12 cellular contexts compared by ENCODE assay signal in the genomic region with DNA sequence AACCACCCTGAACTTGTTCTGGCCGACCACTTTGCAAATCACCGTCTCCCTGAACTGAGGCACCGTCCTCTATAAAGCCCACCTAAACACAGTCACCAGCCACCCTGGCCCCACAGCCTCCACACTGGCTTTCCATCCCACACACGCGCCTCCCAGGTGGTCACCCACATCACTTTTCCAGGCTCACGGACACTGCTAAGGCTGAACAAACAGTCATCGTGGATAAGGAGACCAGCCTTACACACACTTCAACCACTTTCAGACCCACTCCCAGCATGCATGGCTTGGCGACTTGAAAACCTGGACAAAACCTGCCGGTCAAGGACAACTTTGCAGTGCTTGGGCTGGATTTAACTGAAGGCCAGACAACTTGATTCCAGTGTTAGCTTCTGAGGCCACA. TPM values are rescaled to one million over a fixed set of nuclear protein-coding genes. Genes with fewer than 3 reads are reported as not detected.
DNase-seq lines count a peak whose midpoint lies in the region; TF ChIP-seq lines count a peak whose summit lies in the region.
"Had no signal": no experiment of that assay in that cellular context is flagged by ENCODE, and none has a peak within 500 bp of the region (broad histone marks: within the 10 kb centered on the region; RNA-seq: fewer than 3 reads in every experiment).

No MANE protein-coding gene starts in this region.

- no peaks in the 10 kb centered on the region for H3K27me3 Mint-ChIP-seq in T-helper 2 cell treated with Interferon-gamma antibody and Interleukin-4, amounts not matched to agents 5 μg/mL and 100 μg/mL, for 36 hours (ENCODE audit: low read depth)
- H3K27me3 Mint-ChIP-seq in progenitor cell of endocrine pancreas, result no peaks in the 10 kb centered on the region

- no peak for TF ChIP-seq CTCF in MM.1S (IDR thresholded peaks at IDR 0.05; ENCODE audit: low read length)
- no peak for TF ChIP-seq CTCF in mammary epithelial cell (conservative IDR thresholded peaks at IDR 0.05 in 1 of 2, IDR thresholded peaks at IDR 0.05 in 1 of 2; ENCODE audit: extremely low read depth in 1 of 2, insufficient read depth in 1 of 2, low read depth in 1 of 2, low read length in 2 of 2)
- TF ChIP-seq CTCF in progenitor cell of endocrine pancreas (IDR thresholded peaks at IDR 0.05; ENCODE audit: unreplicated experiment), result no peak

- 59% methylated on average over 9 of the region's 9 CpGs for WGBS in mammary epithelial cell (ENCODE audit: low coverage, missing lambda C conversion rate)

- H3K79me2 ChIP-seq in MM.1S (ENCODE audit: low read length) (peaks cover 100% of the 10 kb centered on the region), mammary epithelial cell (ENCODE audit: insufficient read depth, low read length) (peaks cover 100% of the 10 kb centered on the region)

- peaks cover 41% of the 10 kb centered on the region for H3K36me3 Mint-ChIP-seq in T-helper 2 cell treated with Interferon-gamma antibody and Interleukin-4, amounts not matched to agents 5 μg/mL and 100 μg/mL, for 36 hours (ENCODE audit: low read depth)
- H3K36me3 Mint-ChIP-seq in progenitor cell of endocrine pancreas (ENCODE audit: insufficient read depth), result no peaks in the 10 kb centered on the region

- no peaks in the 10 kb centered on the region for H3K9me2 ChIP-seq in MM.1S (replicated peaks; ENCODE audit: insufficient read depth, low read length)

- H3K36me3 ChIP-seq in MM.1S (replicated peaks; ENCODE audit: insufficient read depth, low read length) (peaks cover 13% of the 10 kb centered on the region), mammary epithelial cell (ENCODE audit: insufficient read depth, low read length) (peaks cover 1% of the 10 kb centered on the region)

- in situ Hi-C loops in mammary epithelial cell (cut with MboI; ENCODE audit: low sequenced_read_pairs in 2 of 2), result no loop called here

- intact Hi-C loops in mammary epithelial cell (cut with micrococcal nuclease), result no loop called here

- no peaks in the 10 kb centered on the region for H4K20me1 ChIP-seq in MM.1S (ENCODE audit: insufficient read depth, low read length)
- H4K20me1 ChIP-seq in mammary epithelial cell (ENCODE audit: insufficient read depth, low read length), result no peaks in the 10 kb centered on the region

- CTCF ChIA-PET in mammary epithelial cell (lab: Charles Lee; ENCODE audit: low non-redundant PET), result no interaction called here

- H3K4me3 Mint-ChIP-seq in T-helper 2 cell treated with Interferon-gamma antibody and Interleukin-4, amounts not matched to agents 5 μg/mL and 100 μg/mL, for 36 hours, result peak overlapping the region; percentile 68
- H3K4me3 Mint-ChIP-seq in progenitor cell of endocrine pancreas (ENCODE audit: low read depth), result no peak overlapping the region

- H3K4me2 ChIP-seq in MM.1S (ENCODE audit: low read depth, low read length) (peak overlapping the region; percentile 40; the same call in 1 of the 2 replicates), mammary epithelial cell (ENCODE audit: insufficient read depth, low read depth, low read length) (peak overlapping the region; percentile 48)

- H3K4me1 ChIP-seq in MM.1S (ENCODE audit: low read length) (peaks cover 53% of the 10 kb centered on the region), mammary epithelial cell (ENCODE audit: insufficient read depth, low read length) (peaks cover 63% of the 10 kb centered on the region)

- dilution Hi-C loops in mammary epithelial cell (cut with HindIII; ENCODE audit: low sequenced_read_pairs), result loop anchor here (5.0 kb wide), 1 partner anchor 51 kb away; no protein-coding TSS in a partner anchor

- no peaks in the 10 kb centered on the region for H3K27me3 ChIP-seq in MM.1S (replicated peaks; ENCODE audit: insufficient read depth, low read length)
- H3K27me3 ChIP-seq in mammary epithelial cell (ENCODE audit: insufficient read depth, low read length), result no peaks in the 10 kb centered on the region
- H3K27me3 ChIP-seq: SJCRH30 had no signal

- H3K27ac ChIP-seq in MM.1S (ENCODE audit: low read length) (peak overlapping the region; percentile 72; the same call in 1 of the 2 replicates), mammary epithelial cell (ENCODE audit: insufficient read depth, low read depth, low read length) (peak overlapping the region; percentile 9)

- TSS peak; percentile 65 for BruUV-seq in mammary epithelial cell (replicated peaks; lab: Mats Ljungman, UMichigan)

- DNase-seq in T-helper 2 cell treated with Interferon-gamma antibody and Interleukin-4, amounts not matched to agents 5 μg/mL and 100 μg/mL, for 36 hours (ENCODE audit: low spot score), result no peak
- DNase-seq in T-helper 2 cell (no peak), MM.1S (no peak), mammary epithelial cell (no peak), progenitor cell of endocrine pancreas (ENCODE audit: low spot score, unreplicated experiment) (no peak), C1 segment of cervical spinal cord (lab: John Stamatoyannopoulos, UW) (no peak), D341Med (ENCODE audit: low spot score) (no peak), NCI-H524 (lab: John Stamatoyannopoulos, UW) (no peak)
- DNase-seq: kidney; NCI-H510A; stimulated activated CD4-positive, alpha-beta T cell treated with anti-CD3 and anti-CD28 coated beads, Interleukin-4, amount 100 ng/mL, for 1 hour had no signal

- H2AFZ ChIP-seq in MM.1S (ENCODE audit: low read length), result no peak overlapping the region
- H2AFZ ChIP-seq in mammary epithelial cell (ENCODE audit: low read depth, low read length), result no peak overlapping the region

- H3K27ac Mint-ChIP-seq in T-helper 2 cell treated with Interferon-gamma antibody and Interleukin-4, amounts not matched to agents 5 μg/mL and 100 μg/mL, for 36 hours, result peak overlapping the region; percentile 64
- H3K27ac Mint-ChIP-seq in progenitor cell of endocrine pancreas, result peak overlapping the region; percentile 7

- H3K9ac ChIP-seq in MM.1S (ENCODE audit: low read length) (no peak overlapping the region), mammary epithelial cell (ENCODE audit: insufficient read depth, low read length) (no peak overlapping the region)

- no peaks in the 10 kb centered on the region for H3K9me3 Mint-ChIP-seq in T-helper 2 cell treated with Interferon-gamma antibody and Interleukin-4, amounts not matched to agents 5 μg/mL and 100 μg/mL, for 36 hours
- no peaks in the 10 kb centered on the region for H3K9me3 Mint-ChIP-seq in progenitor cell of endocrine pancreas (ENCODE audit: low read depth)

- H3K4me3 ChIP-seq in MM.1S (ENCODE audit: low read length) (0 out of 2 replicates have a peak overlapping the region, but pooled peaks have one; percentile 9), mammary epithelial cell (replicated peaks in 1 of 3; ENCODE audit: insufficient read depth in 1 of 3, low read depth in 2 of 3, low read length in 3 of 3) (peak overlapping the region in 1 of 3 experiments; percentile 4)
- H3K4me3 ChIP-seq: SJCRH30 had no signal

- H3K9me3 ChIP-seq in MM.1S (replicated peaks; ENCODE audit: insufficient read depth, low read length), result no peaks in the 10 kb centered on the region
- H3K9me3 ChIP-seq in mammary epithelial cell (replicated peaks; ENCODE audit: insufficient read depth, low read length), result no peaks in the 10 kb centered on the region
- H3K9me3 ChIP-seq: SJCRH30 had no signal

- H3K4me1 Mint-ChIP-seq in T-helper 2 cell treated with Interferon-gamma antibody and Interleukin-4, amounts not matched to agents 5 μg/mL and 100 μg/mL, for 36 hours (ENCODE audit: low read depth), result peaks cover 91% of the 10 kb centered on the region
- peaks cover 26% of the 10 kb centered on the region for H3K4me1 Mint-ChIP-seq in progenitor cell of endocrine pancreas (ENCODE audit: low read depth)

- H3F3A ChIP-seq in MM.1S (ENCODE audit: insufficient read depth, low read length), result peaks cover 32% of the 10 kb centered on the region

RNA-seq across cellular contexts. Expression of a gene that starts 8.4 kb away (rescaled TPM):
- total RNA-seq in mammary epithelial cell (10 to 100 TPM; 37.9 to 40.2 TPM), progenitor cell of endocrine pancreas (33.2 and 36.7 TPM in 2 replicates)
- polyA plus RNA-seq in mammary epithelial cell, result 30.2 TPM
- 83.7 TPM for polyA minus RNA-seq in mammary epithelial cell

RNA-seq across cellular contexts. Expression of a gene that starts 33.9 kb away (rescaled TPM):
- total RNA-seq in mammary epithelial cell, result 10 to 100 TPM; 51.7 to 81.2 TPM
- polyA plus RNA-seq in mammary epithelial cell, result 68.4 TPM
- polyA minus RNA-seq in mammary epithelial cell, result 23.9 TPM
- total RNA-seq in progenitor cell of endocrine pancreas, result 44.7 and 51.9 TPM in 2 replicates

RNA-seq across cellular contexts. Expression of a gene that starts 51.6 kb away (rescaled TPM):
- total RNA-seq in mammary epithelial cell, result 10 to 100 TPM; 17.2 to 85.7 TPM
- polyA plus RNA-seq in mammary epithelial cell, result 75.0 TPM
- polyA minus RNA-seq in mammary epithelial cell, result 32.0 TPM
- 70.6 and 78.6 TPM in 2 replicates for total RNA-seq in progenitor cell of endocrine pancreas
